In genomic region chr1:86822463-86822862, GRCh38 we compare ENCODE assay signal across 21 cellular contexts.
DNase-seq lines count a peak whose midpoint lies in the region; ATAC-seq and TF ChIP-seq lines count a peak whose summit lies in the region.
"Had no signal": no experiment of that assay in that cellular context is flagged by ENCODE, and none has a peak within 500 bp of the region (broad histone marks: within the 10 kb centered on the region; RNA-seq: fewer than 3 reads in every experiment).

No MANE protein-coding gene starts in this region.

- peak; percentile 55 for ATAC-seq in memory B cell (ENCODE audit: low read depth)
- ATAC-seq in left ventricle myocardium superior, result no peak
- ATAC-seq: activated T-cell treated with anti-CD3 and anti-CD28 coated beads, Interleukin-2, amount 50 U/mL, for 4 hours; HCT116; heart right ventricle; psoas muscle had no signal

- no peaks in the 10 kb centered on the region for H3K27me3 ChIP-seq in esophagus muscularis mucosa
- H3K27me3 ChIP-seq: dorsolateral prefrontal cortex, heart right ventricle had no signal

- no peak overlapping the region for H3K4me3 ChIP-seq in esophagus muscularis mucosa
- H3K4me3 ChIP-seq: dorsolateral prefrontal cortex, heart right ventricle, psoas muscle, tibial artery had no signal

- no peak for TF ChIP-seq POLR2A in esophagus muscularis mucosa (IDR thresholded peaks at IDR 0.05; ENCODE audit: low read depth)

- H3K36me3 ChIP-seq in esophagus muscularis mucosa, result no peaks in the 10 kb centered on the region
- H3K36me3 ChIP-seq: heart right ventricle, tibial artery had no signal

- TF ChIP-seq CTCF in esophagus muscularis mucosa (IDR thresholded peaks at IDR 0.05), result no peak

- no peak overlapping the region for H3K4me3 Mint-ChIP-seq in memory B cell
- H3K4me3 Mint-ChIP-seq: activated naive CD4-positive, alpha-beta T cell treated with anti-CD3 and anti-CD28 coated beads for 36 hours; activated T-cell treated with anti-CD3 and anti-CD28 coated beads, Interleukin-2, amount 50 U/mL, for 4 hours had no signal

- TF ChIP-seq EP300 in esophagus muscularis mucosa (IDR thresholded peaks at IDR 0.05), result no peak

- DNase-seq in DMS79 treated with DMSO at 0.1 percent for 48 hours (lab: John Stamatoyannopoulos, UW) (peak; percentile 65), MV-4-11 (lab: John Stamatoyannopoulos, UW) (peak; percentile 52), OCI-M1 (lab: John Stamatoyannopoulos, UW) (peak; percentile 25), memory B cell (ENCODE audit: low spot score in 2 of 2) (no peak), esophagus muscularis mucosa (ENCODE audit: extremely low spot score) (no peak), middle frontal gyrus (ENCODE audit: extremely low spot score, low spot score) (no peak), left ventricle myocardium superior (no peak)
- DNase-seq: activated CD4-positive, alpha-beta T cell treated with anti-CD3 and anti-CD28 coated beads for 1 hour; activated naive CD4-positive, alpha-beta T cell treated with anti-CD3 and anti-CD28 coated beads for 36 hours; activated T-cell treated with anti-CD3 and anti-CD28 coated beads, Interleukin-2, amount 50 U/mL, for 4 hours; aorta; central memory CD4-positive, alpha-beta T cell; dorsolateral prefrontal cortex; heart right ventricle; NCI-H1930; NCI-H526; psoas muscle; stimulated activated CD4-positive, alpha-beta T cell treated with anti-CD3 and anti-CD28 coated beads, Interleukin-2, amount 100 ng/mL, for 24 hours; stimulated activated naive CD4-positive, alpha-beta T cell; tibial artery had no signal

- H3K27me3 Mint-ChIP-seq in memory B cell, result no peaks in the 10 kb centered on the region

- peaks cover 0 to 6% (median 0%) of the 10 kb centered on the region in 4 donors for H3K4me1 ChIP-seq in esophagus muscularis mucosa
- H3K4me1 ChIP-seq: psoas muscle, tibial artery had no signal

- no peaks in the 10 kb centered on the region for H3K36me3 Mint-ChIP-seq in memory B cell

- no peaks in the 10 kb centered on the region for H3K9me3 ChIP-seq in esophagus muscularis mucosa
- H3K9me3 ChIP-seq: heart right ventricle, psoas muscle, tibial artery had no signal

- intact Hi-C loops in esophagus muscularis mucosa (cut with DNase I), result no loop called here
- intact Hi-C loops in left ventricle myocardium superior (cut with micrococcal nuclease), result no loop called here

- H3K9me3 Mint-ChIP-seq in memory B cell, result no peaks in the 10 kb centered on the region
- H3K9me3 Mint-ChIP-seq: activated T-cell treated with anti-CD3 and anti-CD28 coated beads, Interleukin-2, amount 50 U/mL, for 4 hours had no signal

- H3K27ac Mint-ChIP-seq in memory B cell, result no peak overlapping the region
- H3K27ac Mint-ChIP-seq: activated naive CD4-positive, alpha-beta T cell treated with anti-CD3 and anti-CD28 coated beads for 36 hours had no signal

- peaks cover 5% of the 10 kb centered on the region for H3K4me1 Mint-ChIP-seq in memory B cell

- H3K27ac ChIP-seq in esophagus muscularis mucosa (replicated peaks in 1 of 4), result no peak overlapping the region
- H3K27ac ChIP-seq: dorsolateral prefrontal cortex, heart right ventricle, psoas muscle, tibial artery had no signal

- WGBS in esophagus muscularis mucosa, result 49% methylated on average over 4 of the region's 4 CpGs

Comparison
In these comparisons a context has a peak if more than half of its experiments do, and no peak if none do; other contexts are left out.
1. DNase-seq: peak in DMS79 treated with DMSO at 0.1 percent for 48 hours (single experiment), MV-4-11 (single experiment) and OCI-M1 (single experiment); none in memory B cell (0 of 2), esophagus muscularis mucosa (single experiment), middle frontal gyrus (single experiment) and left ventricle myocardium superior (single experiment).